13 cellular contexts compared by ENCODE assay signal in genomic region chr17:7407483-7408231, GRCh38. TPM values are rescaled to one million over a fixed set of nuclear protein-coding genes. Genes with fewer than 3 reads are reported as not detected.
DNase-seq lines count a peak whose midpoint lies in the region; ATAC-seq and TF ChIP-seq lines count a peak whose summit lies in the region.
"Had no signal": no experiment of that assay in that cellular context is flagged by ENCODE, and none has a peak within 500 bp of the region (broad histone marks: within the 10 kb centered on the region; RNA-seq: fewer than 3 reads in every experiment).

TSS of gene NLGN2 (plus strand) at chr17:7407845. CDS start at chr17:7408256, 411 bp downstream.

- H3K4me3 ChIP-seq in iPS-18c (ENCODE audit: insufficient read depth, low read depth, low read length) (peak within 1 kb of the TSS; percentile 20; the same call in 1 of the 2 replicates), tibial nerve (no peak within 1 kb of the TSS)
- H3K4me3 ChIP-seq: lung had no signal

- no peak for DNase-seq in activated T-cell treated with anti-CD3 and anti-CD28 coated beads, Interleukin-2, amount 50 U/mL, for 72 hours
- no peak for DNase-seq in activated T-cell treated with anti-CD3 and anti-CD28 coated beads, Interleukin-2, amount 50 U/mL, for 24 hours
- DNase-seq in tibial nerve (ENCODE audit: low spot score in 2 of 2) (no peak), DMS 273 treated with DMSO at 0.1 percent for 48 hours (lab: John Stamatoyannopoulos, UW) (no peak)
- no peak for DNase-seq in central memory CD4-positive, alpha-beta T cell
- no peak for DNase-seq in activated CD4-positive, alpha-beta T cell treated with anti-CD3 and anti-CD28 coated beads for 4 hours
- DNase-seq: ACHN, NCI-H2171 treated with DMSO at 0.1 percent for 48 hours, T1000 had no signal

- H3K4me3 Mint-ChIP-seq in activated T-cell treated with anti-CD3 and anti-CD28 coated beads, Interleukin-2, amount 50 U/mL, for 72 hours = peak within 1 kb of the TSS in 1 of 2 donors; percentile 47
- H3K4me3 Mint-ChIP-seq in activated T-cell treated with anti-CD3 and anti-CD28 coated beads, Interleukin-2, amount 50 U/mL, for 24 hours = no peak within 1 kb of the TSS
- H3K4me3 Mint-ChIP-seq in activated T-helper 17 cell treated with anti-CD3 and anti-CD28 coated beads, Interleukin-2, amount 50 U/mL, for 72 hours = peak within 1 kb of the TSS; percentile 86

- WGBS in tibial nerve, 2 donors = 51% methylated on average over 10 to 11 of the region's 11 CpGs

- H3K9me3 ChIP-seq in iPS-18c (ENCODE audit: control insufficient read depth, insufficient read depth, low read length) (no peaks in the 10 kb centered on the region), tibial nerve (no peaks in the 10 kb centered on the region)

- peaks cover 0 to 40% (median 0%) of the 10 kb centered on the region in 3 donors for H3K36me3 ChIP-seq in tibial nerve

- no peaks in the 10 kb centered on the region for H3K27me3 ChIP-seq in tibial nerve

- TF ChIP-seq CTCF in tibial nerve (IDR thresholded peaks at IDR 0.05) = no peak

- H3K27ac ChIP-seq in tibial nerve = peak within 1 kb of the TSS in 2 of 4 donors; percentile 60 to 98
- H3K27ac ChIP-seq: KMS-11 had no signal

- H3K27me3 Mint-ChIP-seq in activated T-cell treated with anti-CD3 and anti-CD28 coated beads, Interleukin-2, amount 50 U/mL, for 72 hours (ENCODE audit: low read depth) = peaks cover 6% of the 10 kb centered on the region
- H3K27me3 Mint-ChIP-seq in activated T-cell treated with anti-CD3 and anti-CD28 coated beads, Interleukin-2, amount 50 U/mL, for 24 hours = peaks cover 8% of the 10 kb centered on the region
- peaks cover 4% of the 10 kb centered on the region for H3K27me3 Mint-ChIP-seq in activated T-helper 17 cell treated with anti-CD3 and anti-CD28 coated beads, Interleukin-2, amount 50 U/mL, for 72 hours

- ATAC-seq in activated T-cell treated with anti-CD3 and anti-CD28 coated beads, Interleukin-2, amount 50 U/mL, for 72 hours (replicated peaks in 1 of 2) = no peak
- no peak for ATAC-seq in activated T-helper 17 cell treated with anti-CD3 and anti-CD28 coated beads, Interleukin-2, amount 50 U/mL, for 72 hours (replicated peaks)

- no peak within 1 kb of the TSS for H3K27ac Mint-ChIP-seq in activated T-cell treated with anti-CD3 and anti-CD28 coated beads, Interleukin-2, amount 50 U/mL, for 72 hours
- no peak within 1 kb of the TSS for H3K27ac Mint-ChIP-seq in activated T-cell treated with anti-CD3 and anti-CD28 coated beads, Interleukin-2, amount 50 U/mL, for 24 hours
- no peak within 1 kb of the TSS for H3K27ac Mint-ChIP-seq in activated T-helper 17 cell treated with anti-CD3 and anti-CD28 coated beads, Interleukin-2, amount 50 U/mL, for 72 hours

- peaks cover 0 to 35% (median 13%) of the 10 kb centered on the region in 4 donors for H3K4me1 ChIP-seq in tibial nerve

- H3K36me3 Mint-ChIP-seq in activated T-cell treated with anti-CD3 and anti-CD28 coated beads, Interleukin-2, amount 50 U/mL, for 72 hours (ENCODE audit: insufficient read depth in 2 of 2) = peaks cover 0 to 1% of the 10 kb centered on the region in 2 donors
- peaks cover 7% of the 10 kb centered on the region for H3K36me3 Mint-ChIP-seq in activated T-cell treated with anti-CD3 and anti-CD28 coated beads, Interleukin-2, amount 50 U/mL, for 24 hours (ENCODE audit: low read depth)
- no peaks in the 10 kb centered on the region for H3K36me3 Mint-ChIP-seq in activated T-helper 17 cell treated with anti-CD3 and anti-CD28 coated beads, Interleukin-2, amount 50 U/mL, for 72 hours (ENCODE audit: low read depth)

- no peaks in the 10 kb centered on the region for H3K9me3 Mint-ChIP-seq in activated T-cell treated with anti-CD3 and anti-CD28 coated beads, Interleukin-2, amount 50 U/mL, for 72 hours
- H3K9me3 Mint-ChIP-seq in activated T-cell treated with anti-CD3 and anti-CD28 coated beads, Interleukin-2, amount 50 U/mL, for 24 hours = no peaks in the 10 kb centered on the region
- no peaks in the 10 kb centered on the region for H3K9me3 Mint-ChIP-seq in activated T-helper 17 cell treated with anti-CD3 and anti-CD28 coated beads, Interleukin-2, amount 50 U/mL, for 72 hours

- no peak for TF ChIP-seq POLR2A in tibial nerve (IDR thresholded peaks at IDR 0.05)

- H3K4me1 Mint-ChIP-seq in activated T-cell treated with anti-CD3 and anti-CD28 coated beads, Interleukin-2, amount 50 U/mL, for 72 hours (ENCODE audit: low read depth) = peaks cover 17% of the 10 kb centered on the region
- peaks cover 14% of the 10 kb centered on the region for H3K4me1 Mint-ChIP-seq in activated T-cell treated with anti-CD3 and anti-CD28 coated beads, Interleukin-2, amount 50 U/mL, for 24 hours (ENCODE audit: low read depth)
- H3K4me1 Mint-ChIP-seq in activated T-helper 17 cell treated with anti-CD3 and anti-CD28 coated beads, Interleukin-2, amount 50 U/mL, for 72 hours = peaks cover 18% of the 10 kb centered on the region

- TF ChIP-seq EP300 in tibial nerve (IDR thresholded peaks at IDR 0.05) = no peak

RNA-seq across cellular contexts. Expression of gene NLGN2, which starts in this region (rescaled TPM):
- 10 to 100 TPM; 17.4 to 19.8 TPM for total RNA-seq in activated T-cell treated with anti-CD3 and anti-CD28 coated beads, Interleukin-2, amount 50 U/mL, for 72 hours
- 10 to 100 TPM in 1 of 2 donors, 1 to 10 TPM in 1; 4.5 to 21.7 TPM for total RNA-seq in activated T-helper 17 cell treated with anti-CD3 and anti-CD28 coated beads, Interleukin-2, amount 50 U/mL, for 72 hours
- total RNA-seq in tibial nerve = 10 to 100 TPM; 14.4 to 32.4 (median 23.9) TPM
